8 cellular contexts compared by ENCODE assay signal in the genomic region with DNA sequence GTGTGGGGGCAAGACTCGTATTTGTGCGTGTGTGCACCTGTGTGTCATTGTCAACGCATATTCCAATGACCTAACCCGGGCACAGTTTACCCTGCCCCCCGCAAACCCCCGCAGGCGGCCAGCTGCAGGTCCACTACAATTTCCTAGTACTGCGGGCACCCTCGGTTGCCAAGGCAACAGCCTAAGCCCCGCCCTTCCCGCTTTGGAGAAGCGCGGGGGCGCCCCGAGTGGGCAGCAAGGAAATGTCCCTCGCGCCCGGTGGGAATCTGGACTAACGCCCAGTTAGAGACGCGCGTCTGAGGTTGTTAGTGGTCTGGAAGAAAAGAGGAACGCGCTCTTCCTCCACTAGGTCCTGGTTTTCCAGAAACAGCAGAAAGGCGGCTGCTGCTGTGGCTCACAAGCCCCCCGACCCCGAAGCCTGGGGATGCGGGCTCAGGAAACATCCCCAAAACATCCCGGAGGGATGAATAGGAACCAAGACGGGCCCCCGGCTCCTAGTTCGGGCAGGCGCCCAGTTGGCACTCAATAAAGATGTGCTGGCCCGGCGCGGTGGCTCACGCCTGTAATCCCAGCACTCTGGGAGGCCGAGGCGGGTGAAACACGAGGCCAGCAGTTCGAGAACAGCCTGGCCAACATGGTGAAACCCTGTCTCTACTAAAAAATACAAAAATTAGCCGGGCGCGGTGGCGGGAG. TPM values are rescaled to one million over a fixed set of nuclear protein-coding genes. Genes with fewer than 3 reads are reported as not detected.
DNase-seq lines count a peak whose midpoint lies in the region; ATAC-seq and TF ChIP-seq lines count a peak whose summit lies in the region.

No MANE protein-coding gene starts in this region.

- H4K20me1 ChIP-seq in DND-41 (ENCODE audit: insufficient read depth, low read length), result 0 out of 2 replicates have a peak, but pooled peaks cover 2% of the 10 kb centered on the region

- DNase-seq in DND-41 (no peak), MV-4-11 (lab: John Stamatoyannopoulos, UW) (peak; percentile 59), left cardiac atrium (peak; percentile 85), ovary (peak; percentile 87 to 94 (median 90))
- peak; percentile 59 for DNase-seq in activated naive CD8-positive, alpha-beta T cell treated with anti-CD3 and anti-CD28 coated beads, Interleukin-2, amount 50 U/mL, for 24 hours

- H3K9me3 Mint-ChIP-seq in activated naive CD8-positive, alpha-beta T cell treated with anti-CD3 and anti-CD28 coated beads, Interleukin-2, amount 50 U/mL, for 24 hours, result no peaks in the 10 kb centered on the region

- peaks cover 37% of the 10 kb centered on the region for H3K4me1 Mint-ChIP-seq in activated naive CD8-positive, alpha-beta T cell treated with anti-CD3 and anti-CD28 coated beads, Interleukin-2, amount 50 U/mL, for 24 hours

- H3K9me3 ChIP-seq in DND-41 (ENCODE audit: insufficient read depth, low read length, severe bottlenecking), result no peaks in the 10 kb centered on the region
- no peaks in the 10 kb centered on the region for H3K9me3 ChIP-seq in ovary

- H3K27me3 ChIP-seq in DND-41 (ENCODE audit: insufficient read depth, low read length, poor library complexity) (no peaks in the 10 kb centered on the region), ovary (no peaks in the 10 kb centered on the region)

- peaks cover 34% of the 10 kb centered on the region for H3K4me1 ChIP-seq in DND-41 (ENCODE audit: insufficient read depth, low read length)
- peaks cover 3% of the 10 kb centered on the region for H3K4me1 ChIP-seq in ovary (ENCODE audit: insufficient read depth)

- 23 to 30% (median 24%) methylated on average over 45 of the region's 45 CpGs for WGBS in ovary, 3 donors

- no peak for TF ChIP-seq EP300 in ovary (IDR thresholded peaks at IDR 0.05)

- TF ChIP-seq CTCF in DND-41 (IDR thresholded peaks at IDR 0.05; ENCODE audit: borderline replicate concordance, extremely low read depth, low read length, poor library complexity, severe bottlenecking) (no peak), ovary (IDR thresholded peaks at IDR 0.05) (peak in 1 of 3 donors; percentile 18)

- peak overlapping the region; percentile 87; the same call in 1 of the 2 replicates for H3K27ac ChIP-seq in DND-41 (ENCODE audit: low read length)
- H3K27ac ChIP-seq in ovary, result peak overlapping the region; percentile 1 to 88

- peak overlapping the region; percentile 59 for H3K27ac Mint-ChIP-seq in activated naive CD8-positive, alpha-beta T cell treated with anti-CD3 and anti-CD28 coated beads, Interleukin-2, amount 50 U/mL, for 24 hours

- H3K4me3 ChIP-seq in DND-41 (ENCODE audit: low read depth in 1 of 2, low read length in 2 of 2), result peak overlapping the region in 1 of 2 experiments; percentile 89; a peak in 3 of 4 replicates
- H3K4me3 ChIP-seq in ovary, result peak overlapping the region; percentile 44

- intact Hi-C loops in left cardiac atrium (cut with DNase I) (loop anchor here in 1 of 2 donors (2.0 kb wide), 1 partner anchor 33 kb away; a partner anchor contains a TSS), ovary (cut with DNase I) (no loop called here)

- peak overlapping the region; percentile 80 for H3K4me3 Mint-ChIP-seq in activated naive CD8-positive, alpha-beta T cell treated with anti-CD3 and anti-CD28 coated beads, Interleukin-2, amount 50 U/mL, for 24 hours

- H3K36me3 ChIP-seq in DND-41 (ENCODE audit: insufficient read depth, low read length), result peaks cover 15% of the 10 kb centered on the region
- no peaks in the 10 kb centered on the region for H3K36me3 ChIP-seq in ovary

- H2AFZ ChIP-seq in DND-41 (ENCODE audit: low read depth, low read length), result peak overlapping the region; percentile 96; the same call in 1 of the 2 replicates

- H3K79me2 ChIP-seq in DND-41 (ENCODE audit: insufficient read depth, low read length), result peaks cover 17% of the 10 kb centered on the region

- H3K27me3 Mint-ChIP-seq in activated naive CD8-positive, alpha-beta T cell treated with anti-CD3 and anti-CD28 coated beads, Interleukin-2, amount 50 U/mL, for 24 hours, result no peaks in the 10 kb centered on the region

- ATAC-seq in DND-41 (ENCODE audit: insufficient read depth, low read depth), result no peak
- ATAC-seq in activated naive CD8-positive, alpha-beta T cell treated with anti-CD3 and anti-CD28 coated beads, Interleukin-2, amount 50 U/mL, for 24 hours, result no peak
- peak; percentile 3 to 29 for ATAC-seq in left cardiac atrium
- no peak for ATAC-seq in GM18861 (IDR thresholded peaks at IDR 0.05; ENCODE audit: unreplicated experiment)
- no peak for ATAC-seq in GM19452 (IDR thresholded peaks at IDR 0.05; ENCODE audit: unreplicated experiment)
- no peak for ATAC-seq in HG03565 (IDR thresholded peaks at IDR 0.05; ENCODE audit: unreplicated experiment)

- peak overlapping the region; percentile 88 for H3K9ac ChIP-seq in DND-41 (ENCODE audit: low read depth, low read length)

- no peak for TF ChIP-seq POLR2A in ovary (IDR thresholded peaks at IDR 0.05)

- peak overlapping the region; percentile 91 for H3K4me2 ChIP-seq in DND-41 (ENCODE audit: insufficient read depth, low read length)

- peaks cover 3% of the 10 kb centered on the region for H3K36me3 Mint-ChIP-seq in activated naive CD8-positive, alpha-beta T cell treated with anti-CD3 and anti-CD28 coated beads, Interleukin-2, amount 50 U/mL, for 24 hours (ENCODE audit: low read depth)

RNA-seq across cellular contexts. Expression of a gene that starts 1.1 kb away (rescaled TPM):
- total RNA-seq in left cardiac atrium (10 to 100 TPM; 18.1 to 18.3 TPM), ovary (10 to 100 TPM; 13.2 to 36.1 (median 27.4) TPM)
- 10 to 100 TPM in 1 of 2 donors, 1 to 10 TPM in 1; 5.1 to 30.8 TPM for polyA plus RNA-seq in ovary

RNA-seq across cellular contexts. Expression of a gene that starts 2.2 kb away (rescaled TPM):
- total RNA-seq in left cardiac atrium (10 to 100 TPM; 22.0 to 22.1 TPM), ovary (10 to 100 TPM; 37.1 to 55.7 (median 45.5) TPM)
- 10 to 100 TPM; 58.4 to 70.9 TPM for polyA plus RNA-seq in ovary

RNA-seq across cellular contexts. Expression of a gene that starts 7.3 kb away (rescaled TPM):
- 10 to 100 TPM; 21.8 to 24.8 TPM for total RNA-seq in left cardiac atrium
- 10 to 100 TPM; 13.8 to 27.4 (median 21.1) TPM for total RNA-seq in ovary
- polyA plus RNA-seq in ovary, result 10 to 100 TPM in 1 of 2 donors, 1 to 10 TPM in 1; 8.4 to 10.2 TPM

RNA-seq across cellular contexts. Expression of a gene that starts 8.7 kb away (rescaled TPM):
- 10 to 100 TPM; 49.1 to 68.3 TPM for total RNA-seq in left cardiac atrium
- total RNA-seq in ovary, result 10 to 100 TPM; 36.9 to 83.3 (median 49.0) TPM
- 10 to 100 TPM in 1 of 2 donors, 1 to 10 TPM in 1; 4.5 to 28.7 TPM for polyA plus RNA-seq in ovary

RNA-seq across cellular contexts. Expression of a gene that starts 19.7 kb away (rescaled TPM):
- total RNA-seq in left cardiac atrium (100 to 1,000 TPM; 586 to 682 TPM), ovary (1,000 to 10,000 TPM; 1,785 to 3,905 (median 1,999) TPM)
- 1,000 to 10,000 TPM; 1,901 to 3,982 TPM for polyA plus RNA-seq in ovary

Comparison
In these comparisons a context has a peak if more than half of its experiments do, and no peak if none do; other contexts are left out.
1. ATAC-seq: peak in left cardiac atrium (2 of 2); none in DND-41 (single experiment), activated naive CD8-positive, alpha-beta T cell treated with anti-CD3 and anti-CD28 coated beads, Interleukin-2, amount 50 U/mL, for 24 hours (single experiment), GM18861 (single experiment), GM19452 (single experiment) and HG03565 (single experiment).